In genomic region chr19:46791944-46792343, GRCh38 we compare ENCODE assay signal across 11 cellular contexts. TPM values are rescaled to one million over a fixed set of nuclear protein-coding genes. Genes with fewer than 3 reads are reported as not detected.
DNase-seq lines count a peak whose midpoint lies in the region; TF ChIP-seq lines count a peak whose summit lies in the region.
"Had no signal": no experiment of that assay in that cellular context is flagged by ENCODE, and none has a peak within 500 bp of the region (broad histone marks: within the 10 kb centered on the region; RNA-seq: fewer than 3 reads in every experiment).

No MANE protein-coding gene starts in this region.

- TF ChIP-seq CTCF in HL-60 (IDR thresholded peaks at IDR 0.05; ENCODE audit: insufficient read depth, low read length) (no peak), uterus (IDR thresholded peaks at IDR 0.05) (no peak)

- H3K27ac ChIP-seq in HL-60 (replicated peaks) (0 out of 2 replicates have a peak overlapping the region, but pooled peaks have one; percentile 13), uterus (no peak overlapping the region)
- H3K27ac ChIP-seq: left ventricle myocardium inferior, tibial nerve had no signal

- no peaks in the 10 kb centered on the region for H3K9me3 ChIP-seq in uterus
- H3K9me3 ChIP-seq: left ventricle myocardium inferior, MG63, tibial nerve had no signal

- DNase-seq in NCI-H146 (lab: John Stamatoyannopoulos, UW) (peak; percentile 20), NCI-H146 treated with DMSO at 0.1 percent for 48 hours (lab: John Stamatoyannopoulos, UW; ENCODE audit: unreplicated experiment) (no peak), HL-60 (ENCODE audit: low read depth in 1 of 2, low spot score in 1 of 2) (peak in 1 of 2 experiments; percentile 65), T-helper 22 cell (ENCODE audit: low read depth) (peak; percentile 10), kidney tubule cell (ENCODE audit: low spot score) (peak; percentile 41), activated gamma-delta T cell treated with Interleukin-2 at 50 U/mL for 16 hours (no peak), uterus (no peak), iPS-NIHi11 (ENCODE audit: low spot score) (no peak)
- DNase-seq: left ventricle myocardium inferior, MG63 had no signal

- intact Hi-C loops in uterus (cut with DNase I; ENCODE audit: low total_unique reads) = no loop called here

- H3K4me3 ChIP-seq in HL-60 (replicated peaks; ENCODE audit: insufficient read depth, low read length) = no peak overlapping the region
- H3K4me3 ChIP-seq in uterus = no peak overlapping the region
- H3K4me3 ChIP-seq: left ventricle myocardium inferior, MG63, tibial nerve had no signal

- H3K4me1 ChIP-seq in uterus = no peaks in the 10 kb centered on the region

- TF ChIP-seq POLR2A in uterus (IDR thresholded peaks at IDR 0.05) = no peak

- no peaks in the 10 kb centered on the region for H3K27me3 ChIP-seq in HL-60 (ENCODE audit: insufficient read depth, poor library complexity, severe bottlenecking)
- H3K27me3 ChIP-seq in uterus = no peaks in the 10 kb centered on the region
- H3K27me3 ChIP-seq: MG63, tibial nerve had no signal

- no peaks in the 10 kb centered on the region for H3K36me3 ChIP-seq in uterus
- H3K36me3 ChIP-seq: left ventricle myocardium inferior, tibial nerve had no signal

RNA-seq across cellular contexts. Expression of gene SLC1A5, which starts 3.5 kb away (rescaled TPM):
- 10 to 100 TPM; 13.8 to 78.0 (median 32.4) TPM for total RNA-seq in uterus

RNA-seq across cellular contexts. Expression of gene STRN4, which starts 45.7 kb away (rescaled TPM):
- total RNA-seq in uterus = 100 to 1,000 TPM in 1 of 4 donors, 10 to 100 TPM in 3; 55.1 to 109 (median 81.8) TPM

RNA-seq across cellular contexts. Expression of gene FKRP, which starts 46.1 kb away (rescaled TPM):
- 100 to 1,000 TPM in 1 of 4 donors, 10 to 100 TPM in 2, 1 to 10 TPM in 1; 7.4 to 154 (median 22.1) TPM for total RNA-seq in uterus

RNA-seq across cellular contexts. Expression of gene AP2S1, which starts 58.7 kb away (rescaled TPM):
- total RNA-seq in uterus = 10 to 100 TPM in 3 of 4 donors, 1 to 10 TPM in 1; 3.8 to 59.1 (median 45.1) TPM

Comparison
In these comparisons a context has a peak if more than half of its experiments do, and no peak if none do; other contexts are left out.
1. DNase-seq: peak in NCI-H146 (single experiment), T-helper 22 cell (single experiment) and kidney tubule cell (single experiment); none in NCI-H146 treated with DMSO at 0.1 percent for 48 hours (single experiment), activated gamma-delta T cell treated with Interleukin-2 at 50 U/mL for 16 hours (single experiment), uterus (0 of 2) and iPS-NIHi11 (single experiment).